12 cellular contexts compared by ENCODE assay signal in genomic region chr12:46556820-46557524, GRCh38.
DNase-seq lines count a peak whose midpoint lies in the region; ATAC-seq lines count a peak whose summit lies in the region.
"Had no signal": no experiment of that assay in that cellular context is flagged by ENCODE, and none has a peak within 500 bp of the region (broad histone marks: within the 10 kb centered on the region; RNA-seq: fewer than 3 reads in every experiment).

No MANE protein-coding gene starts in this region.

- peaks cover 6% of the 10 kb centered on the region for H3K9me3 Mint-ChIP-seq in activated T-cell treated with anti-CD3 and anti-CD28 coated beads, Interleukin-2, amount 50 U/mL, for 24 hours

- H3K4me3 ChIP-seq in skin epidermis, result no peak overlapping the region

- H3K4me1 Mint-ChIP-seq in activated T-cell treated with anti-CD3 and anti-CD28 coated beads, Interleukin-2, amount 50 U/mL, for 24 hours (ENCODE audit: low read depth), result peaks cover 50% of the 10 kb centered on the region

- in situ Hi-C loops in SK-MEL-5 (cut with HindIII; ENCODE audit: low pct_unique_long_range_greater_than_20kb, low sequenced_read_pairs), result no loop called here

- H3K4me3 Mint-ChIP-seq in activated T-cell treated with anti-CD3 and anti-CD28 coated beads, Interleukin-2, amount 50 U/mL, for 24 hours, result peak overlapping the region; percentile 18

- ATAC-seq in GM21723 (IDR thresholded peaks at IDR 0.05; ENCODE audit: unreplicated experiment), result no peak

- H3K27ac Mint-ChIP-seq in activated T-cell treated with anti-CD3 and anti-CD28 coated beads, Interleukin-2, amount 50 U/mL, for 24 hours, result peak overlapping the region; percentile 91

- H3K36me3 Mint-ChIP-seq in activated T-cell treated with anti-CD3 and anti-CD28 coated beads, Interleukin-2, amount 50 U/mL, for 24 hours (ENCODE audit: low read depth), result peaks cover 3% of the 10 kb centered on the region

- H3K27me3 Mint-ChIP-seq in activated T-cell treated with anti-CD3 and anti-CD28 coated beads, Interleukin-2, amount 50 U/mL, for 24 hours, result no peaks in the 10 kb centered on the region

- H3K27ac ChIP-seq in skin epidermis, result peak overlapping the region in 20 of 21 experiments; percentile 3 to 84 (median 72)

- DNase-seq in activated T-cell treated with anti-CD3 and anti-CD28 coated beads, Interleukin-2, amount 50 U/mL, for 24 hours, result no peak
- DNase-seq in activated T-cell treated with anti-CD3 and anti-CD28 coated beads for 4 hours (no peak), SK-MEL-5 (ENCODE audit: low read depth, low spot score) (peak; percentile 62), fibroblast of peridontal ligament (ENCODE audit: extremely low read depth) (peak; percentile 65), NOMO-1 treated with DMSO at 0.1 percent for 48 hours (lab: John Stamatoyannopoulos, UW; ENCODE audit: unreplicated experiment) (no peak), iPS-NIHi7 (ENCODE audit: extremely low spot score) (no peak)
- DNase-seq: activated gamma-delta T cell treated with Interleukin-2 at 50 U/mL for 16 hours, BE2C, NCI-H187 treated with DMSO at 0.1 percent for 48 hours, nucleus accumbens had no signal

Comparison
In these comparisons a context has a peak if more than half of its experiments do, and no peak if none do; other contexts are left out.
1. DNase-seq: peak in SK-MEL-5 (single experiment) and fibroblast of peridontal ligament (single experiment); none in activated T-cell treated with anti-CD3 and anti-CD28 coated beads, Interleukin-2, amount 50 U/mL, for 24 hours (single experiment), activated T-cell treated with anti-CD3 and anti-CD28 coated beads for 4 hours (single experiment), NOMO-1 treated with DMSO at 0.1 percent for 48 hours (single experiment) and iPS-NIHi7 (single experiment).